13 cellular contexts compared by ENCODE assay signal in the genomic region with DNA sequence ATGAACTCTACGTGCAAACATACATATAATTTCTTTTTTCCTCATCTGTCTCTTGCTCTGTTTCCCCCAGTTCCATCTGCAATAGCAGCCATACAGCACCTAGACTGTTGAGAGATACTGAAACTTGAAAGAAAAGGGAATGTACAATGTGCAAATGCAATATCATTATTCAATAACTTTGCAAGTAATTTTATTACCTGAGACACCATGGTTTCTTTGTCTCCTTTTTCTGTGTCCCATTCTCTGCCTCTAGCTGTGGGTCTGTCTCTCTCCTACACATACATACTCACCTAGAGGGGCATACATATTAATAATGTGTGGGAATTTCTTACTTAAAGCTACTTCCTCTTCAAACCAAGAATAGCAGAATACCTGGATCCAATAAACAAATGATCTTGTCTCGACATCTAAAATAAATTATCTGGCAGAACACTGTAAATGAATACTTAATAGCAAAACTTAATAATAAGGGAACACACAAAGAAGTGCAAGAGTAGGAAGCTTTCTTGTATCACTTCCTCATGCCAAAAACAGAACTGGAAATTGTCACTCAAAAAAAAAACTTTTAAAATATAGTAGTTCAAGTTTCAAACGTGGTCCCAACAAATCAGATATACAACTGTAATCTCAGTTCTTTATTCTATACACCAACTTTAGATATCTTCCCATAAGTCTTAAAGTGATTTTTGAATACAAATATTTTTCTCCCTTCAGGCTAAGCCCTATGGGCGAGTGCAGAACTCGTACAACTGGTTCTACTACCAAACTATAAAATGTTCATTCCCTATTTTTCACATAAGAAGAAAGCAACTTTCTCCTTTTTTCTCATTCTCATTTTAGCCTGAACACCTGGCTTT.
DNase-seq lines count a peak whose midpoint lies in the region; ATAC-seq and TF ChIP-seq lines count a peak whose summit lies in the region.
"Had no signal": no experiment of that assay in that cellular context is flagged by ENCODE, and none has a peak within 500 bp of the region (broad histone marks: within the 10 kb centered on the region; RNA-seq: fewer than 3 reads in every experiment).

No MANE protein-coding gene starts in this region.

- H3K36me3 ChIP-seq in HCT116 (ENCODE audit: control insufficient read depth in 1 of 2, insufficient read depth in 2 of 2, low read length in 2 of 2) = no peaks in the 10 kb centered on the region
- H3K36me3 ChIP-seq in MM.1S (replicated peaks; ENCODE audit: insufficient read depth, low read length) = no peaks in the 10 kb centered on the region
- no peaks in the 10 kb centered on the region for H3K36me3 ChIP-seq in upper lobe of right lung
- H3K36me3 ChIP-seq: breast epithelium had no signal

- H3K4me1 Mint-ChIP-seq in mesothelial cell of epicardium = peaks cover 71% of the 10 kb centered on the region

- H3K9me3 Mint-ChIP-seq in mesothelial cell of epicardium = no peaks in the 10 kb centered on the region

- POLR2A ChIA-PET in HCT116 (lab: Charles Lee) = no interaction called here

- H3F3A ChIP-seq in MM.1S (ENCODE audit: insufficient read depth, low read length) = no peaks in the 10 kb centered on the region

- peak overlapping the region; percentile 18; the same call in 1 of the 2 replicates for H3K9ac ChIP-seq in HCT116 (ENCODE audit: low read length)
- no peak overlapping the region for H3K9ac ChIP-seq in MM.1S (ENCODE audit: low read length)

- intact Hi-C loops in HCT116 (cut with micrococcal nuclease) (loop anchor here (5.0 to 10.0 kb wide), 2 partner anchors 187 to 355 kb away; no protein-coding TSS in a partner anchor), upper lobe of right lung (cut with DNase I) (no loop called here)

- no peaks in the 10 kb centered on the region for H3K79me2 ChIP-seq in HCT116 (ENCODE audit: insufficient read depth, low read length)
- no peaks in the 10 kb centered on the region for H3K79me2 ChIP-seq in MM.1S (ENCODE audit: low read length)

- H3K9me2 ChIP-seq in HCT116 (ENCODE audit: insufficient read depth) = no peaks in the 10 kb centered on the region
- H3K9me2 ChIP-seq in MM.1S (replicated peaks; ENCODE audit: insufficient read depth, low read length) = no peaks in the 10 kb centered on the region

- H3K27ac Mint-ChIP-seq in mesothelial cell of epicardium = peak overlapping the region; percentile 97

- ATAC-seq in GM18909 (IDR thresholded peaks at IDR 0.05; ENCODE audit: poor library complexity, unreplicated experiment) = peak; percentile 66
- no peak for ATAC-seq in HCT116
- peak; percentile 40 for ATAC-seq in HG03521 (IDR thresholded peaks at IDR 0.05; ENCODE audit: unreplicated experiment)
- ATAC-seq in upper lobe of right lung = no peak

- no peak for DNase-seq in HCT116 (ENCODE audit: low read depth, low spot score)
- no peak for DNase-seq in mesothelial cell of epicardium (ENCODE audit: low spot score in 2 of 2, unreplicated experiment in 2 of 2)
- DNase-seq in NCI-H1436 (lab: John Stamatoyannopoulos, UW) = no peak
- DNase-seq in MM.1S = no peak
- DNase-seq in NCI-H1694 (lab: John Stamatoyannopoulos, UW) = no peak
- DNase-seq in upper lobe of right lung = no peak
- DNase-seq: DND-41; NCI-H1092; NCI-H82; stimulated activated CD4-positive, alpha-beta T cell treated with anti-CD3 and anti-CD28 coated beads, Interleukin-2, amount 100 ng/mL, for 24 hours had no signal

- H2AFZ ChIP-seq in HCT116 (ENCODE audit: low read depth, low read length, poor library complexity, severe bottlenecking) (no peak overlapping the region), MM.1S (ENCODE audit: low read length) (no peak overlapping the region)

- RAD21 ChIA-PET in HCT116 (lab: Charles Lee; ENCODE audit: low non-redundant PET in 1 of 2, low total read pairs in 2 of 2, uncharacterized antibody in 2 of 2, unreplicated experiment in 2 of 2) = no interaction called here

- no peak for TF ChIP-seq POLR2A in HCT116 (IDR thresholded peaks at IDR 0.05; ENCODE audit: borderline replicate concordance, extremely low read depth, insufficient read depth, insufficient read length)

- no peaks in the 10 kb centered on the region for H3K27me3 Mint-ChIP-seq in mesothelial cell of epicardium (ENCODE audit: low read depth)

- H3K9me3 ChIP-seq in HCT116 (ENCODE audit: control insufficient read depth in 1 of 2, insufficient read depth in 1 of 2, low read depth in 1 of 2, low read length in 2 of 2) (no peaks in the 10 kb centered on the region), MM.1S (replicated peaks; ENCODE audit: insufficient read depth, low read length) (no peaks in the 10 kb centered on the region), upper lobe of right lung (no peaks in the 10 kb centered on the region)
- H3K9me3 ChIP-seq: breast epithelium had no signal

- H3K4me3 Mint-ChIP-seq in mesothelial cell of epicardium = peak overlapping the region; percentile 28

- peak overlapping the region; percentile 59 for H3K27ac ChIP-seq in HCT116 (ENCODE audit: low read depth, low read length)
- no peak overlapping the region for H3K27ac ChIP-seq in MM.1S (ENCODE audit: low read length)
- H3K27ac ChIP-seq in upper lobe of right lung = no peak overlapping the region
- H3K27ac ChIP-seq: breast epithelium had no signal

- H4K20me1 ChIP-seq in HCT116 (ENCODE audit: insufficient read depth) (no peaks in the 10 kb centered on the region), MM.1S (ENCODE audit: insufficient read depth, low read length) (no peaks in the 10 kb centered on the region)

- no peak for TF ChIP-seq RAD21 in HCT116 (IDR thresholded peaks at IDR 0.05; ENCODE audit: low read depth)

- no peak for TF ChIP-seq CTCF in HCT116 (IDR thresholded peaks at IDR 0.05 in 2 of 3, conservative IDR thresholded peaks at IDR 0.05 in 1 of 3; ENCODE audit: borderline replicate concordance in 1 of 3, insufficient read depth in 1 of 3, low read depth in 2 of 3, low read length in 2 of 3)
- TF ChIP-seq CTCF in mesothelial cell of epicardium (IDR thresholded peaks at IDR 0.05; ENCODE audit: unreplicated experiment) = no peak
- TF ChIP-seq CTCF in MM.1S (IDR thresholded peaks at IDR 0.05; ENCODE audit: low read length) = no peak
- no peak for TF ChIP-seq CTCF in upper lobe of right lung (IDR thresholded peaks at IDR 0.05)

- CTCF ChIA-PET in HCT116 (lab: Charles Lee) = no interaction called here

- H3K4me3 ChIP-seq in HCT116 (replicated peaks in 1 of 2; ENCODE audit: low read depth in 1 of 2, low read length in 2 of 2) (0 out of 4 replicates have a peak overlapping the region, but pooled peaks of 1 of the 2 experiments have one; percentile 18), MM.1S (ENCODE audit: low read length) (no peak overlapping the region), upper lobe of right lung (no peak overlapping the region)
- H3K4me3 ChIP-seq: breast epithelium had no signal

- H3K27me3 ChIP-seq in HCT116 (ENCODE audit: insufficient read depth, low read length) (no peaks in the 10 kb centered on the region), MM.1S (replicated peaks; ENCODE audit: insufficient read depth, low read length) (no peaks in the 10 kb centered on the region), upper lobe of right lung (no peaks in the 10 kb centered on the region)
- H3K27me3 ChIP-seq: breast epithelium had no signal

- no TSS peak for BruUV-seq in HCT116 (replicated peaks; lab: Mats Ljungman, UMichigan)

- no peaks in the 10 kb centered on the region for H3K36me3 Mint-ChIP-seq in mesothelial cell of epicardium

- H3K4me1 ChIP-seq in HCT116 (ENCODE audit: control insufficient read depth in 1 of 2, insufficient read depth in 2 of 2, low read length in 2 of 2) (peaks cover 45 to 56% of the 10 kb centered on the region in 2 experiments), MM.1S (ENCODE audit: low read length) (no peaks in the 10 kb centered on the region), upper lobe of right lung (peaks cover 3% of the 10 kb centered on the region)

- H3K4me2 ChIP-seq in HCT116 (ENCODE audit: low read length) (peak overlapping the region; percentile 44), MM.1S (ENCODE audit: low read depth, low read length) (no peak overlapping the region)

TF ChIP-seq in HCT116, 20 proteins besides CTCF, POLR2A, EP300 and RAD21:
- TF ChIP-seq FOSL1 (IDR thresholded peaks at IDR 0.05; ENCODE audit: low read depth) (no peak), CBX3 (IDR thresholded peaks at IDR 0.05; ENCODE audit: low read depth) (no peak), EGR1 (IDR thresholded peaks at IDR 0.05; ENCODE audit: low read depth) (no peak), EZH2phosphoT487 (IDR thresholded peaks at IDR 0.05; ENCODE audit: borderline replicate concordance) (no peak), JUND (IDR thresholded peaks at IDR 0.05) (no peak), POLR2AphosphoS5 (IDR thresholded peaks at IDR 0.05; ENCODE audit: low read depth, low read length) (no peak)
- TF ChIP-seq, protein P1, sequence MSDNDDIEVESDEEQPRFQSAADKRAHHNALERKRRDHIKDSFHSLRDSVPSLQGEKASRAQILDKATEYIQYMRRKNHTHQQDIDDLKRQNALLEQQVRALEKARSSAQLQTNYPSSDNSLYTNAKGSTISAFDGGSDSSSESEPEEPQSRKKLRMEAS (IDR thresholded peaks at IDR 0.05) = no peak

Comparison
In these comparisons a context has a peak if more than half of its experiments do, and no peak if none do; other contexts are left out.
1. ATAC-seq: peak in GM18909 (single experiment) and HG03521 (single experiment); none in HCT116 (single experiment) and upper lobe of right lung (single experiment).